ENCODE assay signal across 19 cellular contexts in the genomic region with DNA sequence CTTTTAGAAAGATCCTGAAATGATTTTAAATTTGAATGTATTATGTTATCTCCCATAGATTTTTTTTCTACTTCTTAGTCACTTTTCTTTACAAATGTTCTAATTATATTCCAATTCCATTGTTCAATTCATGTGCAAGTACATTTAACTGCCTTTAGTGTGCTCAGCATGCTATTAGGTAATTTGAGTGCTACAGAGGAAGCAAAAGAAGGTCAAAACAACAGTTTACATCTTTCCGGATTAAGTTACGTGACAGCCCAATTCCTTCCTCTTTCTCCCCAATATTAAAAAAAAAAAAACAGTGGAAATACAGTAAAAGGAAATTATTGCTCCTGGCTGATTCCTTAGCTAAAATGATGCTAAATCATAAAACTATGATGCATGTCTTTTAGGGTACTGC.
DNase-seq lines count a peak whose midpoint lies in the region; FAIRE-seq and TF ChIP-seq lines count a peak whose summit lies in the region.
"Had no signal": no experiment of that assay in that cellular context is flagged by ENCODE, and none has a peak within 500 bp of the region (broad histone marks: within the 10 kb centered on the region; RNA-seq: fewer than 3 reads in every experiment).

No MANE protein-coding gene starts in this region.

- CTCF ChIA-PET in H1 (lab: Charles Lee; ENCODE audit: partially characterized antibody), result interaction anchor here (0.7 to 0.8 kb wide), 2 partner anchors 58 to 353 kb away, joined by 3 read pairs; no protein-coding TSS in a partner anchor

- no peaks in the 10 kb centered on the region for H3K27me3 ChIP-seq in H1 (replicated peaks in 1 of 4; ENCODE audit: control insufficient read depth in 3 of 4, extremely low read depth in 1 of 4, insufficient read depth in 3 of 4, low read length in 3 of 4)
- no peaks in the 10 kb centered on the region for H3K27me3 ChIP-seq in smooth muscle cell (ENCODE audit: low read depth)
- no peaks in the 10 kb centered on the region for H3K27me3 ChIP-seq in brain microvascular endothelial cell (replicated peaks)
- H3K27me3 ChIP-seq in mesenchymal stem cell (ENCODE audit: control insufficient read depth in 1 of 2, insufficient read depth in 1 of 2, low read length in 2 of 2), result no peaks in the 10 kb centered on the region
- H3K27me3 ChIP-seq in WERI-Rb-1 (ENCODE audit: insufficient read depth, low read depth, severe bottlenecking), result no peaks in the 10 kb centered on the region
- H3K27me3 ChIP-seq: adrenal gland, esophagus muscularis mucosa, right atrium auricular region had no signal

- H3K79me1 ChIP-seq in H1 (ENCODE audit: low read depth, low read length) (no peaks in the 10 kb centered on the region), mesenchymal stem cell (replicated peaks; ENCODE audit: low read length, poor library complexity, severe bottlenecking) (no peaks in the 10 kb centered on the region)

- H3K4me1 ChIP-seq in H1 (replicated peaks in 1 of 4; ENCODE audit: control insufficient read depth in 3 of 4, insufficient read depth in 4 of 4, low read length in 3 of 4) (peaks cover 0 to 3% (median 0%) of the 10 kb centered on the region in 4 experiments; a peak in 1 of 7 replicates), smooth muscle cell (ENCODE audit: low read depth) (peaks cover 13% of the 10 kb centered on the region), mesenchymal stem cell (ENCODE audit: control insufficient read depth, insufficient read depth, low read depth, low read length) (no peaks in the 10 kb centered on the region)
- H3K4me1 ChIP-seq: esophagus muscularis mucosa, HAP-1, right atrium auricular region had no signal

- H3K36me3 ChIP-seq in H1 (ENCODE audit: control insufficient read depth in 2 of 4, insufficient read depth in 4 of 4, low read length in 3 of 4) (no peaks in the 10 kb centered on the region), smooth muscle cell (ENCODE audit: low read depth) (no peaks in the 10 kb centered on the region), brain microvascular endothelial cell (replicated peaks) (no peaks in the 10 kb centered on the region), mesenchymal stem cell (ENCODE audit: control insufficient read depth in 1 of 2, insufficient read depth in 2 of 2, low read depth in 1 of 2, low read length in 2 of 2) (no peaks in the 10 kb centered on the region), WERI-Rb-1 (no peaks in the 10 kb centered on the region)
- H3K36me3 ChIP-seq: adrenal gland, esophagus muscularis mucosa, HAP-1, right atrium auricular region had no signal

- H4K8ac ChIP-seq in H1 (ENCODE audit: extremely low read depth, insufficient read depth, low read length) (no peak overlapping the region), mesenchymal stem cell (ENCODE audit: low read length) (no peak overlapping the region)

- H4K91ac ChIP-seq in H1 (replicated peaks; ENCODE audit: insufficient read length, low read length) (no peak overlapping the region), mesenchymal stem cell (ENCODE audit: low read length) (no peak overlapping the region)

- H2BK15ac ChIP-seq in H1 (ENCODE audit: low read length) (no peak overlapping the region), mesenchymal stem cell (ENCODE audit: low read depth, poor library complexity, severe bottlenecking) (no peak overlapping the region)

- H2BK120ac ChIP-seq in H1 (replicated peaks; ENCODE audit: low read depth, low read length) (no peak overlapping the region), mesenchymal stem cell (ENCODE audit: low read depth, low read length) (no peak overlapping the region)

- H2AK5ac ChIP-seq in H1 (ENCODE audit: low read depth, low read length) (no peak overlapping the region), mesenchymal stem cell (ENCODE audit: low read length, severe bottlenecking) (no peak overlapping the region)

- no peak overlapping the region for H3K18ac ChIP-seq in H1 (ENCODE audit: extremely low read depth, low read length)
- no peak overlapping the region for H3K18ac ChIP-seq in mesenchymal stem cell (ENCODE audit: low read depth in 1 of 2, low read length in 2 of 2)

- H3K27ac ChIP-seq in H1 (ENCODE audit: low read depth, low read length), result no peak overlapping the region
- H3K27ac ChIP-seq in smooth muscle cell (ENCODE audit: low read depth), result no peak overlapping the region
- H3K27ac ChIP-seq in brain microvascular endothelial cell, result no peak overlapping the region
- no peak overlapping the region for H3K27ac ChIP-seq in mesenchymal stem cell (ENCODE audit: low read length, poor library complexity, severe bottlenecking)
- no peak overlapping the region for H3K27ac ChIP-seq in WERI-Rb-1
- H3K27ac ChIP-seq: adrenal gland, C4-2B, esophagus muscularis mucosa, right atrium auricular region had no signal

- FAIRE-seq in H1 (lab: Jason Lieb, UNC), result no peak
- FAIRE-seq: GM12891, TTC549 had no signal

- no peak overlapping the region for H3K56ac ChIP-seq in H1 (replicated peaks; ENCODE audit: insufficient read length, low read depth, low read length)

- DNase-seq in NCI-H2171 treated with DMSO at 0.1 percent for 48 hours (lab: John Stamatoyannopoulos, UW) (peak; percentile 66), NCI-H2171 (lab: John Stamatoyannopoulos, UW) (no peak), NCI-H748 treated with DMSO at 0.1 percent for 48 hours (lab: John Stamatoyannopoulos, UW) (peak; percentile 65), H1 (ENCODE audit: low read depth in 1 of 2, low spot score in 2 of 2) (no peak), smooth muscle cell (lab: John Stamatoyannopoulos, UW; ENCODE audit: unreplicated experiment) (no peak), brain microvascular endothelial cell (no peak), mesenchymal stem cell (no peak), WERI-Rb-1 (no peak)
- DNase-seq: ACHN; activated gamma-delta T cell treated with Interleukin-2 at 50 U/mL for 16 hours; adrenal gland; caudate nucleus; NK-92 treated with Interleukin-12 subunit alpha and Interleukin-12 subunit beta, amount 100 ng/mL, for 24 hours had no signal

- no peak overlapping the region for H2BK20ac ChIP-seq in H1 (ENCODE audit: low read length)

- H3K9ac ChIP-seq in H1 (replicated peaks in 1 of 4; ENCODE audit: extremely low read depth in 1 of 4, low read depth in 3 of 4, low read length in 3 of 4), result no peak overlapping the region
- H3K9ac ChIP-seq in smooth muscle cell (ENCODE audit: low read depth), result no peak overlapping the region
- no peak overlapping the region for H3K9ac ChIP-seq in mesenchymal stem cell (ENCODE audit: low read length)

- no peak overlapping the region for H2BK12ac ChIP-seq in H1 (ENCODE audit: low read depth, low read length)
- no peak overlapping the region for H2BK12ac ChIP-seq in mesenchymal stem cell (ENCODE audit: low read length in 2 of 2)

- in situ Hi-C loops in brain microvascular endothelial cell (cut with HindIII; ENCODE audit: low pct_ligation_motif_present, low sequenced_read_pairs), result no loop called here

- H3K23me2 ChIP-seq in H1 (ENCODE audit: low read depth, low read length), result no peaks in the 10 kb centered on the region

- TF ChIP-seq CTCF in H1 (IDR thresholded peaks at IDR 0.05; ENCODE audit: control extremely low read depth in 1 of 3, insufficient read depth in 1 of 3, low read depth in 1 of 3, low read length in 3 of 3) (no peak), smooth muscle cell (IDR thresholded peaks at IDR 0.05; ENCODE audit: borderline replicate concordance, insufficient read depth, poor library complexity, severe bottlenecking) (no peak), brain microvascular endothelial cell (IDR thresholded peaks at IDR 0.05; ENCODE audit: low read depth, low read length, missing control alignments) (no peak), WERI-Rb-1 (IDR thresholded peaks at IDR 0.05; ENCODE audit: low read depth, low read length) (no peak)

- no peak overlapping the region for H3K23ac ChIP-seq in H1 (ENCODE audit: insufficient read length)
- no peak overlapping the region for H3K23ac ChIP-seq in mesenchymal stem cell (ENCODE audit: low read length in 2 of 2)

- H4K20me1 ChIP-seq in H1 (replicated peaks in 1 of 2; ENCODE audit: control insufficient read depth in 1 of 2, insufficient read depth in 2 of 2, low read length in 2 of 2) (no peaks in the 10 kb centered on the region), smooth muscle cell (ENCODE audit: low read depth) (no peaks in the 10 kb centered on the region)

- POLR2A ChIA-PET in H1 (lab: Charles Lee; ENCODE audit: partially characterized antibody), result no interaction called here

- H2BK5ac ChIP-seq in H1 (ENCODE audit: low read depth, low read length), result no peak overlapping the region
- no peak overlapping the region for H2BK5ac ChIP-seq in mesenchymal stem cell (ENCODE audit: low read depth, low read length, poor library complexity, severe bottlenecking)

- no peak for TF ChIP-seq RAD21 in H1 (IDR thresholded peaks at IDR 0.05 in 1 of 2, conservative IDR thresholded peaks at IDR 0.05 in 1 of 2; ENCODE audit: low read depth in 2 of 2, low read length in 2 of 2)

- H3K9me3 ChIP-seq in H1 (ENCODE audit: insufficient read depth in 2 of 2, low read depth in 1 of 2, low read length in 1 of 2) (no peaks in the 10 kb centered on the region), smooth muscle cell (replicated peaks; ENCODE audit: low read depth) (no peaks in the 10 kb centered on the region), mesenchymal stem cell (ENCODE audit: control insufficient read depth, low read length) (no peaks in the 10 kb centered on the region), WERI-Rb-1 (ENCODE audit: severe bottlenecking) (no peaks in the 10 kb centered on the region)
- H3K9me3 ChIP-seq: adrenal gland, esophagus muscularis mucosa, HAP-1, right atrium auricular region had no signal

- no peak overlapping the region for H4K5ac ChIP-seq in H1 (ENCODE audit: insufficient read length, low read depth, low read length)

- no peaks in the 10 kb centered on the region for H3F3A ChIP-seq in smooth muscle cell (ENCODE audit: low read depth)

- H3K4ac ChIP-seq in H1 (replicated peaks; ENCODE audit: insufficient read length, low read depth, low read length) (no peak overlapping the region), mesenchymal stem cell (ENCODE audit: low read depth in 1 of 2, low read length in 2 of 2) (no peak overlapping the region)

- no peak overlapping the region for H3K4me3 ChIP-seq in H1 (ENCODE audit: extremely low read depth in 1 of 4, insufficient read depth in 2 of 4, low read depth in 3 of 4, low read length in 4 of 4)
- H3K4me3 ChIP-seq in smooth muscle cell, result no peak overlapping the region
- H3K4me3 ChIP-seq in brain microvascular endothelial cell (ENCODE audit: low read depth, low read length), result no peak overlapping the region
- H3K4me3 ChIP-seq in mesenchymal stem cell (ENCODE audit: insufficient read depth in 1 of 2, low read depth in 1 of 2, low read length in 2 of 2), result no peak overlapping the region
- H3K4me3 ChIP-seq in WERI-Rb-1 (ENCODE audit: low read depth, low read length), result no peak overlapping the region
- H3K4me3 ChIP-seq: adrenal gland, esophagus muscularis mucosa, HAP-1, right atrium auricular region had no signal

- 59% methylated on average over 2 of the region's 2 CpGs; no CpG with 5 or more reads in 1 of the 2 experiments for WGBS in H1 (ENCODE audit: extremely low coverage in 1 of 2, insufficient coverage in 1 of 2, insufficient read length in 1 of 2, insufficient replicate concordance in 2 of 2, low coverage in 1 of 2, low lambda C conversion rate in 2 of 2, missing lambda C conversion rate in 1 of 2), 2 experiments
- WGBS in smooth muscle cell (ENCODE audit: low lambda C conversion rate), result 80% methylated on average over 2 of the region's 2 CpGs
- WGBS in mesenchymal stem cell, result no CpG with 5 or more reads among the region's 2 CpGs

- no peak for TF ChIP-seq POLR2A in H1 (IDR thresholded peaks at IDR 0.05; ENCODE audit: control extremely low read depth in 1 of 2, low read depth in 2 of 2, low read length in 2 of 2)

- H3K14ac ChIP-seq in H1 (ENCODE audit: insufficient read length), result no peak overlapping the region
- no peak overlapping the region for H3K14ac ChIP-seq in mesenchymal stem cell (ENCODE audit: low read length in 2 of 2)

- TF ChIP-seq EP300 in H1 (IDR thresholded peaks at IDR 0.05; ENCODE audit: borderline replicate concordance in 1 of 2, low read depth in 2 of 2, low read length in 2 of 2), result no peak

- H3K4me2 ChIP-seq in H1 (ENCODE audit: insufficient read depth in 1 of 2, low read depth in 2 of 2, low read length in 2 of 2), result peak overlapping the region in 1 of 2 experiments; percentile 28; a peak in 1 of 4 replicates
- peak overlapping the region; percentile 20 for H3K4me2 ChIP-seq in smooth muscle cell
- H3K4me2 ChIP-seq in mesenchymal stem cell (ENCODE audit: low read length, poor library complexity, severe bottlenecking), result no peak overlapping the region

- H3K79me2 ChIP-seq in H1 (ENCODE audit: control insufficient read depth in 1 of 2, insufficient read depth in 2 of 2, low read length in 2 of 2), result no peaks in the 10 kb centered on the region
- no peaks in the 10 kb centered on the region for H3K79me2 ChIP-seq in smooth muscle cell (ENCODE audit: low read depth)

- H2AFZ ChIP-seq in H1 (ENCODE audit: low read length) (peak overlapping the region; percentile 81; the same call in 1 of the 2 replicates), smooth muscle cell (ENCODE audit: low read depth) (peak overlapping the region; percentile 55), mesenchymal stem cell (ENCODE audit: low read depth, low read length) (no peak overlapping the region)

Comparison
In these comparisons a context has a peak if more than half of its experiments do, and no peak if none do; other contexts are left out.
1. DNase-seq: peak in NCI-H2171 treated with DMSO at 0.1 percent for 48 hours (single experiment) and NCI-H748 treated with DMSO at 0.1 percent for 48 hours (single experiment); none in NCI-H2171 (single experiment), H1 (0 of 2), smooth muscle cell (single experiment), brain microvascular endothelial cell (single experiment), mesenchymal stem cell (single experiment) and WERI-Rb-1 (single experiment).